In the genomic region with DNA sequence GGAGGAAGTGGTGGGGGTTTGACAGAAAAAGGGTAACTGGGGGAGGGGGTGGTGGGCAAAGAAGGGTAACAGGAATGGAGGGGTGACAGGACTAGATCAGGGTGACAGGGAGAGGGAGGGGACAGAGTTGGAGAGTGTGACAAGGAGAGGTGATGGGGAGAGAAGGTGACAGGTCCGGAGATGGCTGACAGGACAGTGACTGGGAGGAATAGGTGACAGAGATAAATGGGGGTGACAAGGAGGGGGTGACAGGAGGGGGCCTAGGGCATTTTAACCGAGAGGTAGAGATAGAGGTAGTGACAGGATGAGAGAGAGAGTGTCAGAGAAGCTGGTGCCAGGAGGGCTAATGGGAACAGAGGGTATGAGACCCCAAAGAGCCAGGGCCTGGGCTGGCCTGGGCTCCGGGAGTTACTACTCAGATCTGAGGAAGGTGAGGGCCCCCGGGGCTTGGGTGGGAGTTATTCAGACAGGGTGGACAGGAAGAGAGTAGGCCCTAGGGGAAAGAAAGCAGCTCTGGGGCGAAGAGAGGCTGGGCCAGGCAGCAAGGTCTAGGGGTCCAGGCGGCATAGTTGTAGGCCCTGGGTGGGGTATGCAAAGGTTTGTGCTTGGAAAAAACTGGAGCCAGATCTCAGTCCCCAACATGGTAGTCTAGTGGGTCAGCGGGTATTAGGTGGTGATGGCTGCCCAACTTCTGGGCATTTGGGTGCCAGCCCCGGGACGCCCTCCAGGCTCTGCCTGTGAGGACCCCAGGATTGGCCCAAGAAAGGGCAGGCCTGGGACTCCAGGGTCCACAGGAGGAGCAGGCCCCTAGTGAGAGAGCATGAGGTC, we compare ENCODE assay signal across 8 cellular contexts. TPM values are rescaled to one million over a fixed set of nuclear protein-coding genes. Genes with fewer than 3 reads are reported as not detected.
A peak's percentile ranks its signal among the peaks of the same experiment; 100 is the strongest.
DNase-seq lines count a peak whose midpoint lies in the region; ATAC-seq and TF ChIP-seq lines count a peak whose summit lies in the region.

No MANE protein-coding gene starts in this region.

- H3K27me3 ChIP-seq in thoracic aorta (replicated peaks; ENCODE audit: insufficient read depth): no peaks in the 10 kb centered on the region

- peaks cover 23% of the 10 kb centered on the region for H3K36me3 ChIP-seq in thoracic aorta

- H3K4me3 ChIP-seq in thoracic aorta: peak overlapping the region; percentile 78

- peaks cover 17 to 48% of the 10 kb centered on the region in 2 donors for H3K4me1 ChIP-seq in thoracic aorta (ENCODE audit: control insufficient read depth in 1 of 2, low read depth in 2 of 2)

- ATAC-seq in left lobe of liver: no peak
- ATAC-seq in thoracic aorta (ENCODE audit: insufficient number of reproducible peaks, low FRiP score, low read depth): no peak

- peak; percentile 18 for DNase-seq in activated CD8-positive, alpha-beta memory T cell treated with anti-CD3 and anti-CD28 coated beads, Interleukin-2, amount 50 U/mL, for 4 hours
- DNase-seq in activated CD8-positive, alpha-beta memory T cell treated with anti-CD3 and anti-CD28 coated beads for 24 hours: no peak
- DNase-seq in left lobe of liver (ENCODE audit: low spot score) (peak; percentile 58), thoracic aorta (ENCODE audit: low spot score) (no peak), NOMO-1 treated with dmso at 0.1 percent for 144 hours (lab: John Stamatoyannopoulos, UW; ENCODE audit: unreplicated experiment) (no peak), NOMO-1 (lab: John Stamatoyannopoulos, UW; ENCODE audit: unreplicated experiment in 2 of 2) (no peak), NCI-H526 (lab: John Stamatoyannopoulos, UW) (no peak)

- no peak for TF ChIP-seq CTCF in thoracic aorta (IDR thresholded peaks at IDR 0.05)

- H3K9me3 ChIP-seq in thoracic aorta: no peaks in the 10 kb centered on the region

- peak overlapping the region; percentile 57 for H3K27ac ChIP-seq in angular gyrus (ENCODE audit: low read depth, low read length)
- peak overlapping the region; percentile 85 to 99 for H3K27ac ChIP-seq in thoracic aorta

RNA-seq across cellular contexts. Expression of gene CIC, which starts 0.7 kb away (rescaled TPM):
- total RNA-seq in left lobe of liver: 25.2 TPM
- total RNA-seq in thoracic aorta: 100 to 1,000 TPM in 1 of 2 donors, 10 to 100 TPM in 1; 57.1 to 112 TPM

RNA-seq across cellular contexts. Expression of gene ERF, which starts 14.8 kb away (rescaled TPM):
- total RNA-seq in left lobe of liver: 35.9 TPM
- total RNA-seq in thoracic aorta: 10 to 100 TPM; 46.6 to 49.8 TPM

RNA-seq across cellular contexts. Expression of gene GSK3A, which starts 27.3 kb away (rescaled TPM):
- total RNA-seq in left lobe of liver (15.1 TPM), thoracic aorta (10 to 100 TPM; 23.7 to 26.9 TPM)

RNA-seq across cellular contexts. Expression of gene PRR19, which starts 32.2 kb away (rescaled TPM):
- 0.65 TPM for total RNA-seq in left lobe of liver
- total RNA-seq in thoracic aorta: not detected

RNA-seq across cellular contexts. Expression of gene PAFAH1B3, which starts 32.7 kb away (rescaled TPM):
- total RNA-seq in left lobe of liver (2.2 TPM), thoracic aorta (1 to 10 TPM in 1 of 2 donors, not detected in 1; 1.8 TPM)

Comparison
In these comparisons a context has a peak if more than half of its experiments do, and no peak if none do; other contexts are left out.
1. DNase-seq: peak in activated CD8-positive, alpha-beta memory T cell treated with anti-CD3 and anti-CD28 coated beads, Interleukin-2, amount 50 U/mL, for 4 hours (single experiment) and left lobe of liver (single experiment); none in activated CD8-positive, alpha-beta memory T cell treated with anti-CD3 and anti-CD28 coated beads for 24 hours (single experiment), thoracic aorta (single experiment), NOMO-1 treated with dmso at 0.1 percent for 144 hours (single experiment), NOMO-1 (0 of 2) and NCI-H526 (0 of 2).